Comparison of ENCODE assay signal across 1 cellular context in genomic region chr3:112127522-112128494, GRCh38.
TF ChIP-seq lines count a peak whose summit lies in the region.

No MANE protein-coding gene starts in this region.

TF ChIP-seq in WTC11, 78 proteins besides CTCF, POLR2A, EP300 and RAD21 (continued from another document):
- no peak for TF ChIP-seq PRDM15 (CRISPR knock-in tag; IDR thresholded peaks at IDR 0.05)
- TF ChIP-seq EMX1 (CRISPR knock-in tag; IDR thresholded peaks at IDR 0.05), result no peak
- TF ChIP-seq AR (CRISPR knock-in tag; IDR thresholded peaks at IDR 0.05), result no peak
- TF ChIP-seq MXD4 (CRISPR knock-in tag; IDR thresholded peaks at IDR 0.05; ENCODE audit: borderline replicate concordance), result no peak
- TF ChIP-seq, protein P1, sequence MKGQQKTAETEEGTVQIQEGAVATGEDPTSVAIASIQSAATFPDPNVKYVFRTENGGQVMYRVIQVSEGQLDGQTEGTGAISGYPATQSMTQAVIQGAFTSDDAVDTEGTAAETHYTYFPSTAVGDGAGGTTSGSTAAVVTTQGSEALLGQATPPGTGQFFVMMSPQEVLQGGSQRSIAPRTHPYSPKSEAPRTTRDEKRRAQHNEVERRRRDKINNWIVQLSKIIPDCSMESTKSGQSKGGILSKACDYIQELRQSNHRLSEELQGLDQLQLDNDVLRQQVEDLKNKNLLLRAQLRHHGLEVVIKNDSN (CRISPR knock-in tag; IDR thresholded peaks at IDR 0.05), result no peak
- no peak for TF ChIP-seq FOXP1 (CRISPR knock-in tag; IDR thresholded peaks at IDR 0.05; ENCODE audit: borderline replicate concordance)
